1 cellular context compared by ENCODE assay signal in the genomic region with DNA sequence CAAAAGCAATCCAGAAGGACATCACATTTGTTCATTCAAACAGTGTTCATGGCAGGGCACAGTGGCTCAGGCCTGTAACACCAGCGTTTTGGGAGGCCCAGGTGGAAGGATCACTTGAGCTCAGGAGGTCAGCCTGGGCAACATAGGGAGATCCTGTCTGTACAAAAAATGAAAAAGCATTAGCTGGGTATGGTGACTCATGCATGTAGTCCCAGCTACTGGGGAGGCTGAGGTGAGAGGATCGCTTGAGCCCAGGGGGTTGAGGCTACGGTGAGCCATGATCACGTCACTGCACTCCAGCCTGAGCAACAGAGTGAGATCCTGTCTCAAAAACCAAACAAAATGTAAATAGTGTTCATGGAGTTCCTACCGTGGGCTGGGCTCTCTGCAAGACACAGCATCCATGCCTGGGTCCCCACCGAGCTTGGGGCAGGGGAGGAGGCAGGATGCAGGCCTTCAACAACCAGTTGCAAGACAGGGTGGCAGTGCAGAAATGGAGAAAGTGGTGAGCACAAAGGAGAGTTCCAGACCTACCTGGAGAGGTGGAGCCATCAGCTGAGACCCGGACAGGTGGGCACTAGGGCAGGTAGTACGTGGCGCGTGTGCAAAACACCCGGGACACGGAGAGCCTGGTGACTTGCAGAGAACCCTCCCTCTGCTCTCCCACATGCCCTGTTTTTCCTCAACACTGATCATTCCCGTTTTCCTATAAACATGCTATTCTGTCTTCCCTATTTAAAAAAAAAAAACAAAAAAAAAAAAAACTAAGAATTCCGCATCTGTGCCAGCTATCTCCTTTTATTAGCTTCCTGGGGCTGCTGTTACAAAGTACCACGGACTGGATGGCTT.
TF ChIP-seq lines count a peak whose summit lies in the region.

No MANE protein-coding gene starts in this region.

TF ChIP-seq in HEK293, 187 proteins besides CTCF, POLR2A, EP300 and RAD21 (continued from another document):
- TF ChIP-seq ZNF610 (tag by site-specific recombination; IDR thresholded peaks at IDR 0.05; ENCODE audit: borderline replicate concordance): no peak
- TF ChIP-seq ZNF112 (tag by site-specific recombination; IDR thresholded peaks at IDR 0.05): no peak
- TF ChIP-seq ZNF544 (tag by site-specific recombination; IDR thresholded peaks at IDR 0.05): no peak
- TF ChIP-seq ZNF529 (tag by site-specific recombination; IDR thresholded peaks at IDR 0.05; ENCODE audit: insufficient replicate concordance): no peak
- no peak for TF ChIP-seq ZNF747 (tag by site-specific recombination; IDR thresholded peaks at IDR 0.05)
- TF ChIP-seq ZNF302 (tag by site-specific recombination; IDR thresholded peaks at IDR 0.05; ENCODE audit: low read depth): no peak
- TF ChIP-seq ZNF571 (tag by site-specific recombination; IDR thresholded peaks at IDR 0.05): no peak
- no peak for TF ChIP-seq ZNF324 (tag by site-specific recombination; IDR thresholded peaks at IDR 0.05)
- no peak for TF ChIP-seq ZNF426 (tag by site-specific recombination; IDR thresholded peaks at IDR 0.05)
- no peak for TF ChIP-seq ZNF354C (tag by site-specific recombination; IDR thresholded peaks at IDR 0.05; ENCODE audit: borderline replicate concordance, low read depth)
- no peak for TF ChIP-seq ZNF514 (tag by site-specific recombination; IDR thresholded peaks at IDR 0.05)
- TF ChIP-seq ZNF561 (tag by site-specific recombination; IDR thresholded peaks at IDR 0.05; ENCODE audit: borderline replicate concordance): no peak
- TF ChIP-seq OSR2 (tag by site-specific recombination; IDR thresholded peaks at IDR 0.05): no peak
